Comparison of ENCODE assay signal across 8 cellular contexts in genomic region chr16:56610017-56610608, GRCh38. TPM values are rescaled to one million over a fixed set of nuclear protein-coding genes. Genes with fewer than 3 reads are reported as not detected.
A peak's percentile ranks its signal among the peaks of the same experiment; 100 is the strongest.
DNase-seq lines count a peak whose midpoint lies in the region; ATAC-seq and TF ChIP-seq lines count a peak whose summit lies in the region.

No MANE protein-coding gene starts in this region.

- TF ChIP-seq CTCF in GM10266 (IDR thresholded peaks at IDR 0.05; ENCODE audit: control insufficient read depth, insufficient read depth, low read depth, missing control alignments) (peak; percentile 5), fibroblast of lung (conservative IDR thresholded peaks at IDR 0.05 in 1 of 2, IDR thresholded peaks at IDR 0.05 in 1 of 2; ENCODE audit: low read depth in 1 of 2, low read length in 2 of 2) (no peak), uterus (IDR thresholded peaks at IDR 0.05) (no peak)

- intact Hi-C loops in posterior vena cava (cut with DNase I) (no loop called here), uterus (cut with DNase I; ENCODE audit: low total_unique reads) (no loop called here)

- no peak for TF ChIP-seq POLR2A in uterus (IDR thresholded peaks at IDR 0.05)

- H3K79me2 ChIP-seq in fibroblast of lung (ENCODE audit: control insufficient read depth, insufficient read depth, low read length) = peaks cover 11% of the 10 kb centered on the region

- H3K36me3 ChIP-seq in fibroblast of lung (ENCODE audit: control insufficient read depth, insufficient read depth, low read length) = no peaks in the 10 kb centered on the region
- H3K36me3 ChIP-seq in uterus = no peaks in the 10 kb centered on the region

- H3K9me3 ChIP-seq in fibroblast of lung (ENCODE audit: control insufficient read depth, insufficient read depth, low read depth, low read length) = no peaks in the 10 kb centered on the region
- H3K9me3 ChIP-seq in uterus = no peaks in the 10 kb centered on the region

- H3K4me1 ChIP-seq in fibroblast of lung (ENCODE audit: control insufficient read depth, extremely low read depth, insufficient read depth, low read length) = peaks cover 48% of the 10 kb centered on the region
- peaks cover 7 to 14% of the 10 kb centered on the region in 2 donors for H3K4me1 ChIP-seq in uterus

- H3K4me3 ChIP-seq in fibroblast of lung (replicated peaks in 1 of 4; ENCODE audit: control extremely low read depth in 1 of 4, insufficient read depth in 1 of 4, low read depth in 3 of 4, low read length in 4 of 4) = peak overlapping the region; percentile 38 to 85 (median 82)
- peak overlapping the region; percentile 49 to 58 for H3K4me3 ChIP-seq in uterus

- no peaks in the 10 kb centered on the region for H3K27me3 ChIP-seq in fibroblast of lung (ENCODE audit: control insufficient read depth, insufficient read depth, low read length)
- H3K27me3 ChIP-seq in uterus = no peaks in the 10 kb centered on the region

- peak overlapping the region; percentile 80 for H3K9ac ChIP-seq in fibroblast of lung (ENCODE audit: insufficient read depth, low read length)

- DNase-seq in GM10266 (ENCODE audit: extremely low spot score) = peak; percentile 50
- peak; percentile 42 to 60 for DNase-seq in NOMO-1 (lab: John Stamatoyannopoulos, UW; ENCODE audit: unreplicated experiment in 2 of 2)
- peak; percentile 75 for DNase-seq in activated T-cell treated with anti-CD3 and anti-CD28 coated beads for 48 hours (ENCODE audit: low read depth)
- peak; percentile 90 to 96 for DNase-seq in fibroblast of lung (ENCODE audit: low read depth in 2 of 2)
- peak; percentile 90 for DNase-seq in posterior vena cava (ENCODE audit: low spot score)
- DNase-seq in uterus = peak; percentile 40 to 47
- DNase-seq in HuH-7 (ENCODE audit: low spot score) = no peak

- ATAC-seq in GM19452 (IDR thresholded peaks at IDR 0.05; ENCODE audit: unreplicated experiment) = no peak

- H3K27ac ChIP-seq in fibroblast of lung (ENCODE audit: insufficient read depth, low read length) = peak overlapping the region; percentile 99
- H3K27ac ChIP-seq in uterus = peak overlapping the region; percentile 95 to 97

- no peak overlapping the region for H2AFZ ChIP-seq in fibroblast of lung (ENCODE audit: low read length)

- no peaks in the 10 kb centered on the region for H4K20me1 ChIP-seq in fibroblast of lung (ENCODE audit: control insufficient read depth, extremely low read depth, insufficient read depth, low read length)

- H3K4me2 ChIP-seq in fibroblast of lung (ENCODE audit: extremely low read depth, insufficient read depth, low read length) = peak overlapping the region; percentile 90

RNA-seq across cellular contexts. Expression of gene MT2A, which starts 1.7 kb away (rescaled TPM):
- total RNA-seq in fibroblast of lung = 76.5 and 113 TPM in 2 replicates
- 49.2 and 225 TPM in 2 replicates for polyA plus RNA-seq in fibroblast of lung
- polyA plus RNA-seq in fibroblast of lung (2012) = 1,082 and 3,263 TPM in 2 replicates
- polyA minus RNA-seq in fibroblast of lung (ENCODE audit: low replicate concordance) = 122 and 423 TPM in 2 replicates
- 1,000 to 10,000 TPM in 1 of 2 donors, 100 to 1,000 TPM in 1; 643 to 1,788 TPM for total RNA-seq in posterior vena cava
- 100 to 1,000 TPM in 1 of 4 donors, 10 to 100 TPM in 1, under 1 TPM in 2; 0.69 to 152 (median 17.4) TPM for total RNA-seq in uterus

RNA-seq across cellular contexts. Expression of gene MT1E, which starts 15.5 kb away (rescaled TPM):
- total RNA-seq in fibroblast of lung (251 and 390 TPM in 2 replicates), posterior vena cava (100 to 1,000 TPM; 240 to 379 TPM), uterus (10 to 100 TPM in 2 of 4 donors, under 1 TPM in 1, not detected in 1; 0.48 to 51.9 (median 51.2) TPM)
- polyA plus RNA-seq in fibroblast of lung = 465 and 572 TPM in 2 replicates
- polyA plus RNA-seq in fibroblast of lung (2012) = 540 and 543 TPM in 2 replicates
- polyA minus RNA-seq in fibroblast of lung (ENCODE audit: low replicate concordance) = 165 and 234 TPM in 2 replicates

RNA-seq across cellular contexts. Expression of gene MT3, which starts 20.8 kb away (rescaled TPM):
- total RNA-seq in fibroblast of lung = not detected in 2 replicates
- not detected in 2 replicates for polyA plus RNA-seq in fibroblast of lung
- not detected in 2 replicates for polyA plus RNA-seq in fibroblast of lung (2012)
- polyA minus RNA-seq in fibroblast of lung (ENCODE audit: low replicate concordance) = not detected in 2 replicates
- not detected for total RNA-seq in posterior vena cava
- total RNA-seq in uterus = not detected

RNA-seq across cellular contexts. Expression of gene MT1M, which starts 22.3 kb away (rescaled TPM):
- total RNA-seq in fibroblast of lung (18.5 and 58.8 TPM in 2 replicates), posterior vena cava (100 to 1,000 TPM in 1 of 2 donors, 10 to 100 TPM in 1; 82.2 to 146 TPM), uterus (10 to 100 TPM in 1 of 4 donors, 1 to 10 TPM in 1, not detected in 2; 6.2 to 16.6 TPM)
- 6.9 and 8.5 TPM in 2 replicates for polyA plus RNA-seq in fibroblast of lung
- 16.4 and 18.9 TPM in 2 replicates for polyA plus RNA-seq in fibroblast of lung (2012)
- 6.3 and 8.2 TPM in 2 replicates for polyA minus RNA-seq in fibroblast of lung (ENCODE audit: low replicate concordance)

RNA-seq across cellular contexts. Expression of gene MT1A, which starts 28.4 kb away (rescaled TPM):
- total RNA-seq in fibroblast of lung (2.3 and 5.3 TPM in 2 replicates), posterior vena cava (100 to 1,000 TPM in 1 of 2 donors, 10 to 100 TPM in 1; 52.7 to 104 TPM), uterus (10 to 100 TPM in 1 of 4 donors, not detected in 3; 13.8 TPM)
- polyA plus RNA-seq in fibroblast of lung = 2.9 and 4.8 TPM in 2 replicates
- 6.6 and 17.7 TPM in 2 replicates for polyA plus RNA-seq in fibroblast of lung (2012)
- 14.7 and 17.9 TPM in 2 replicates for polyA minus RNA-seq in fibroblast of lung (ENCODE audit: low replicate concordance)
